ENCODE assay signal across 25 cellular contexts in genomic region chrX:69073721-69074120, GRCh38.
"Had no signal": no experiment of that assay in that cellular context is flagged by ENCODE, and none has a peak within 500 bp of the region (broad histone marks: within the 10 kb centered on the region; RNA-seq: fewer than 3 reads in every experiment).

No MANE protein-coding gene starts in this region.

- ATAC-seq: activated naive CD4-positive, alpha-beta T cell treated with anti-CD3 and anti-CD28 coated beads, Interleukin-2, amount 50 U/mL, for 72 hours; activated T-cell treated with anti-CD3 and anti-CD28 coated beads, Interleukin-2, amount 50 U/mL, for 72 hours; esophagus mucosa; gastrocnemius medialis had no signal

- H3K4me3 ChIP-seq: ascending aorta, breast epithelium, cardiac muscle cell, coronary artery, dorsolateral prefrontal cortex, gastrocnemius medialis had no signal

- H3K27ac ChIP-seq: ascending aorta, breast epithelium, cardiac muscle cell, coronary artery, dorsolateral prefrontal cortex, gastrocnemius medialis had no signal

- H3K27me3 ChIP-seq: ascending aorta, cardiac muscle cell, gastrocnemius medialis had no signal

- H3K4me1 ChIP-seq: breast epithelium, gastrocnemius medialis had no signal

- DNase-seq: activated CD4-positive, alpha-beta memory T cell treated with anti-CD3 and anti-CD28 coated beads, Interleukin-2, amount 10 ng/mL, durations not matched to agents 7 days and 5 days; activated CD4-positive, alpha-beta T cell treated with anti-CD3 and anti-CD28 coated beads for 1 hour; activated CD4-positive, alpha-beta T cell treated with anti-CD3 and anti-CD28 coated beads for 4 hours; activated CD4-positive, alpha-beta T cell treated with anti-CD3 and anti-CD28 coated beads, Interleukin-2, amount 10 ng/mL, durations not matched to agents 7 days and 5 days; activated CD4-positive, alpha-beta T cell treated with anti-CD3 and anti-CD28 coated beads, Interleukin-2, amount 50 U/mL, for 4 hours; activated CD8-positive, alpha-beta memory T cell treated with anti-CD3 and anti-CD28 coated beads, Interleukin-2, amount 50 U/mL, for 48 hours; activated gamma-delta T cell; activated naive CD4-positive, alpha-beta T cell; activated naive CD4-positive, alpha-beta T cell treated with anti-CD3 and anti-CD28 coated beads, Interleukin-2, amount 10 ng/mL, durations not matched to agents 7 days and 5 days; activated naive CD8-positive, alpha-beta T cell treated with anti-CD3 and anti-CD28 coated beads, Interleukin-2, amount 10 ng/mL, durations not matched to agents 7 days and 5 days; activated T-cell treated with anti-CD3 and anti-CD28 coated beads for 4 hours; activated T-cell treated with anti-CD3 and anti-CD28 coated beads, Interleukin-2, amount 50 U/mL, for 24 hours; activated T-cell treated with anti-CD3 and anti-CD28 coated beads, Interleukin-2, amount 50 U/mL, for 72 hours; effector memory CD4-positive, alpha-beta T cell; endodermal cell; foreskin fibroblast; gastrocnemius medialis; T-helper 2 cell had no signal

- H3K9me3 ChIP-seq: ascending aorta, breast epithelium, gastrocnemius medialis had no signal

- H3K36me3 ChIP-seq: ascending aorta, breast epithelium, cardiac muscle cell, gastrocnemius medialis had no signal
